In the genomic region with DNA sequence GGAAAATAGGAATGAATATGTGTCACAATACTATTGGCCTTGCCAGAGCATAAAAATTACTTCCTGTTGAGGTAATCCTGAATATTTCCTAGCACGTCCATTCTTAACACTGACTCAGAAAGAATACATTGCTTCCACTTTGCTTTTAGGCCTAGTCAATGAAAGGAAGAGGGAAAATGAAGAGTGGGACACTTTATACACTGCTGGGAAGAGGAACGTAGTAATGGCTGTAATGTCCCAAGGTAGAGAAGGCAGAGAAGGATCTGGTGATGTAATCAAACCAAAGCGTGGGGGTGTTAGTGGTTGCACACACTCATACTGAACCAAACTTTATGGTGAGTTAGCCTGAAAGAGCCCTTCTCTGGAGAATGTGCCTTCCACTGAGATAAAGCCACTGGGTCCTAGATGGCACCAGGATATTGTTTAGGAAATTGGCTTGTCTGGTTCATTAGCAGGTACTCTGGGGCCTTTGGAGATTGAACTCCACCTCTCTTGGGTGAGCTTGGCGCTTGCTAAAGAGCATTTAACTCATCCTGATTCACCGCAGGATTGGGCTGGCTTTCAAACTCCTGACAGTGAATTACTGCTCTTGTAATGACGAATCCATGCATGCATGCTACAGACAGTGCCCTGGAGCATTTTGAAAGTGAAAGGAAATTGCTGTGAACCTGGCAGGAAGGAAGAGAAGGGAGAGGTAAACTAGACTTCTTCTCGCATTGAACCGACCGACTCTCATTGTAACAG, we compare ENCODE assay signal across 8 cellular contexts.
DNase-seq lines count a peak whose midpoint lies in the region; ATAC-seq and TF ChIP-seq lines count a peak whose summit lies in the region.

No MANE protein-coding gene starts in this region.

- no peak overlapping the region for H3K4me2 ChIP-seq in GM23338

- H2AFZ ChIP-seq in GM23338, result no peak overlapping the region

- no peaks in the 10 kb centered on the region for H3F3A ChIP-seq in GM23338 (replicated peaks; ENCODE audit: low read depth)

- H3K4me1 Mint-ChIP-seq in T-helper 1 cell treated with Interleukin-12 subunit alpha and Interleukin-12 subunit beta and Interleukin-4 antibody, amounts not matched to agents 30 μg/mL and 1 μg/mL, for 36 hours (ENCODE audit: low read depth), result peaks cover 52% of the 10 kb centered on the region
- peaks cover 17% of the 10 kb centered on the region for H3K4me1 Mint-ChIP-seq in GM23338

- H3K27ac ChIP-seq in GM23338 (ENCODE audit: low read depth), result no peak overlapping the region

- H3K36me3 ChIP-seq in GM23338 (ENCODE audit: insufficient read depth), result no peaks in the 10 kb centered on the region

- H3K4me3 ChIP-seq in GM23338, result no peak overlapping the region

- H3K9me2 ChIP-seq in GM23338 (ENCODE audit: insufficient read depth), result 0 out of 2 replicates have a peak, but pooled peaks cover 4% of the 10 kb centered on the region

- H3K27me3 ChIP-seq in GM23338 (ENCODE audit: insufficient read depth), result no peaks in the 10 kb centered on the region

- peak; percentile 68 for ATAC-seq in HG03039 (IDR thresholded peaks at IDR 0.05; ENCODE audit: unreplicated experiment)
- no peak for ATAC-seq in GM23338

- DNase-seq in stimulated activated CD4-positive, alpha-beta T cell treated with anti-CD3 and anti-CD28 coated beads, Interleukin-2, amount 100 ng/mL, for 24 hours, result peak; percentile 6 to 27
- DNase-seq in stimulated activated CD4-positive, alpha-beta T cell treated with anti-CD3 and anti-CD28 coated beads, Interleukin-4, amount 100 ng/mL, for 4 hours, result no peak
- DNase-seq in fibroblast of peridontal ligament (ENCODE audit: extremely low read depth) (peak; percentile 94), DMS114 treated with DMSO at 0.1 percent for 48 hours (lab: John Stamatoyannopoulos, UW; ENCODE audit: unreplicated experiment) (no peak), GM23338 (ENCODE audit: low spot score) (no peak)
- peak; percentile 43 for DNase-seq in stimulated activated CD8-positive, alpha-beta memory T cell treated with anti-CD3 and anti-CD28 coated beads, Interleukin-4, amount 100 ng/mL, for 48 hours

- H3K27me3 Mint-ChIP-seq in T-helper 1 cell treated with Interleukin-12 subunit alpha and Interleukin-12 subunit beta and Interleukin-4 antibody, amounts not matched to agents 30 μg/mL and 1 μg/mL, for 36 hours (ENCODE audit: low read depth), result no peaks in the 10 kb centered on the region
- H3K27me3 Mint-ChIP-seq in GM23338 (ENCODE audit: insufficient read depth, low read depth, poor library complexity), result no peaks in the 10 kb centered on the region

- H3K27ac Mint-ChIP-seq in T-helper 1 cell treated with Interleukin-12 subunit alpha and Interleukin-12 subunit beta and Interleukin-4 antibody, amounts not matched to agents 30 μg/mL and 1 μg/mL, for 36 hours, result peak overlapping the region; percentile 88
- H3K27ac Mint-ChIP-seq in GM23338, result no peak overlapping the region; the same call in 1 of the 2 replicates

- peak overlapping the region; percentile 59 for H3K4me3 Mint-ChIP-seq in T-helper 1 cell treated with Interleukin-12 subunit alpha and Interleukin-12 subunit beta and Interleukin-4 antibody, amounts not matched to agents 30 μg/mL and 1 μg/mL, for 36 hours
- H3K4me3 Mint-ChIP-seq in GM23338, result no peak overlapping the region

- H3K36me3 Mint-ChIP-seq in T-helper 1 cell treated with Interleukin-12 subunit alpha and Interleukin-12 subunit beta and Interleukin-4 antibody, amounts not matched to agents 30 μg/mL and 1 μg/mL, for 36 hours (ENCODE audit: low read depth), result peaks cover 5% of the 10 kb centered on the region
- H3K36me3 Mint-ChIP-seq in GM23338 (ENCODE audit: low read depth), result no peaks in the 10 kb centered on the region

- H3K79me2 ChIP-seq in GM23338 (replicated peaks; ENCODE audit: insufficient read depth), result no peaks in the 10 kb centered on the region

- peaks cover 5% of the 10 kb centered on the region; the same call in 1 of the 2 replicates for H3K4me1 ChIP-seq in GM23338 (ENCODE audit: insufficient read depth)

- no peaks in the 10 kb centered on the region; the same call in 1 of the 2 replicates for H4K20me1 ChIP-seq in GM23338 (replicated peaks; ENCODE audit: insufficient read depth)

- TF ChIP-seq CTCF in GM23338 (conservative IDR thresholded peaks at IDR 0.05; ENCODE audit: low read depth in 2 of 2), result no peak

- peaks cover 8% of the 10 kb centered on the region for H3K9me3 Mint-ChIP-seq in T-helper 1 cell treated with Interleukin-12 subunit alpha and Interleukin-12 subunit beta and Interleukin-4 antibody, amounts not matched to agents 30 μg/mL and 1 μg/mL, for 36 hours
- H3K9me3 Mint-ChIP-seq in GM23338, result no peaks in the 10 kb centered on the region

TF ChIP-seq in GM23338, 12 proteins besides CTCF, POLR2A, EP300 and RAD21:
- TF ChIP-seq NANOG (IDR thresholded peaks at IDR 0.05; ENCODE audit: borderline replicate concordance) (no peak), POLR2AphosphoS5 (IDR thresholded peaks at IDR 0.05; ENCODE audit: low read depth) (no peak), STAT1 (IDR thresholded peaks at IDR 0.05; ENCODE audit: unreplicated experiment) (no peak)
TF ChIP-seq in GM23338: peak in this region for 0.

Comparison
In these comparisons a context has a peak if more than half of its experiments do, and no peak if none do; other contexts are left out.
1. DNase-seq: peak in stimulated activated CD4-positive, alpha-beta T cell treated with anti-CD3 and anti-CD28 coated beads, Interleukin-2, amount 100 ng/mL, for 24 hours (2 of 2), fibroblast of peridontal ligament (single experiment) and stimulated activated CD8-positive, alpha-beta memory T cell treated with anti-CD3 and anti-CD28 coated beads, Interleukin-4, amount 100 ng/mL, for 48 hours (single experiment); none in stimulated activated CD4-positive, alpha-beta T cell treated with anti-CD3 and anti-CD28 coated beads, Interleukin-4, amount 100 ng/mL, for 4 hours (0 of 2), DMS114 treated with DMSO at 0.1 percent for 48 hours (single experiment) and GM23338 (single experiment).